ENCODE assay signal across 8 cellular contexts in the genomic region with DNA sequence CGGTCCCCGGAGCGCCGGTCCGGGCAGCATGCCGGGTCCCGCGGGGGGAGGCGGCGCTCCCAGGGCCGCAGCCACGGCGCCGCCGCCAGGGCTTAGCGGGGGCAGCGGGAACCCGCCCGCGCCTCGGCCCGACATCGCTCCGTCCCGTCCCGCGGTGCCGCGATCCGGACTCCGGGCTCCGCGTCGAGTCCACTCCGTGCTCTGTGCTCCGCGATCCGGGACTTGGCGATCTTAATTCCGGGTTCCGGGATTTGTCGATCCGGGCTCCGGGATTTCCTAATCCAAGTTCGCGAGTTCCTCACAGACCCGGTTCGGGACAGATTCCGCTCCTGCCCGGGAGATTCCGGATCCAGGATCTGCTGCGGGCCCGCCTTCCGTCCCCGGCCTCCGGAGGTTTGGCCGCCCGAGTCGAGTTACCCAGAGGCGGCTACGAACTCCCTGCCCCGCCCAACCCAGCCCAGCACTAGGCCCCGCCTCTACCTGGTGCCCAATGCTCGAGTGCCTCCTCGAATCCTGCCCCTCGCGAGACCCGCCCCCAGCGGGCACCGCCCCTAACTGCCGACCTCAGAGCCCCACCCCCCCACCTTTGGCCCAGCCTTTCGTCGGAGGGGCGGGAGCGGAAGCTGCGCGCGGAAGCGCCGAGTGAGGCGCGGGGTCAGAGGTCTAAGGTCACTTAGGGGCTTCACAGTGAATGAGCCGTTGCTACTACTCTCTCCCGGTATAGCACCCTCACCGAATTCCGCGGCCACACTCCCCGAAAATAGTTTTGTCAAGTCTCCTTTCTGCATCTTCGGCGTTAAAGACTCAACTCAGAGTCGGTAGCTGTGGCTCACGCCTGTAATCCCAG. TPM values are rescaled to one million over a fixed set of nuclear protein-coding genes. Genes with fewer than 3 reads are reported as not detected.
DNase-seq lines count a peak whose midpoint lies in the region; ATAC-seq and TF ChIP-seq lines count a peak whose summit lies in the region.

A gene (minus strand): TSS at position 146 of the 847 bp plus-strand sequence. CDS start 11 bp downstream, at position 135.

- H3K9me3 ChIP-seq in KOPT-K1 (ENCODE audit: insufficient read depth, low read length, poor library complexity, severe bottlenecking) (no peaks in the 10 kb centered on the region), Peyer's patch (no peaks in the 10 kb centered on the region), esophagus muscularis mucosa (no peaks in the 10 kb centered on the region)

- H3K27me3 ChIP-seq in Peyer's patch = no peaks in the 10 kb centered on the region
- H3K27me3 ChIP-seq in esophagus muscularis mucosa = no peaks in the 10 kb centered on the region

- H3K4me1 ChIP-seq in Peyer's patch = peaks cover 0 to 38% (median 28%) of the 10 kb centered on the region in 4 donors
- H3K4me1 ChIP-seq in esophagus muscularis mucosa = peaks cover 48 to 51% (median 50%) of the 10 kb centered on the region in 4 donors

- peak; percentile 79 for ATAC-seq in GM21786 (IDR thresholded peaks at IDR 0.05; ENCODE audit: unreplicated experiment)
- ATAC-seq in activated T-cell treated with anti-CD3 and anti-CD28 coated beads, Interleukin-2, amount 50 U/mL, for 72 hours (replicated peaks in 1 of 2) = peak; percentile 89

- TF ChIP-seq POLR2A in Peyer's patch (IDR thresholded peaks at IDR 0.05) (peak; percentile 28 to 90), esophagus muscularis mucosa (IDR thresholded peaks at IDR 0.05; ENCODE audit: low read depth) (peak; percentile 96)

- TF ChIP-seq CTCF in Peyer's patch (IDR thresholded peaks at IDR 0.05) (peak in 3 of 6 experiments; percentile 20 to 47 (median 25)), esophagus muscularis mucosa (IDR thresholded peaks at IDR 0.05) (no peak)

- peak within 1 kb of the TSS; percentile 97 to 99 for H3K4me3 Mint-ChIP-seq in activated T-cell treated with anti-CD3 and anti-CD28 coated beads, Interleukin-2, amount 50 U/mL, for 72 hours

- H3K36me3 ChIP-seq in KOPT-K1 (ENCODE audit: insufficient read depth, low read length) (peaks cover 17% of the 10 kb centered on the region), Peyer's patch (peaks cover 0 to under 1% (median 0%) of the 10 kb centered on the region in 3 donors), esophagus muscularis mucosa (no peaks in the 10 kb centered on the region)

- no peak for TF ChIP-seq EP300 in esophagus muscularis mucosa (IDR thresholded peaks at IDR 0.05)

- peak within 1 kb of the TSS; percentile 92 for H3K27ac ChIP-seq in KOPT-K1 (ENCODE audit: low read depth, low read length, poor library complexity, severe bottlenecking)
- peak within 1 kb of the TSS; percentile 92 to 97 (median 92) for H3K27ac ChIP-seq in Peyer's patch
- peak within 1 kb of the TSS; percentile 97 to 98 (median 98) for H3K27ac ChIP-seq in esophagus muscularis mucosa (replicated peaks in 1 of 4)

- H3K27ac Mint-ChIP-seq in activated T-cell treated with anti-CD3 and anti-CD28 coated beads, Interleukin-2, amount 50 U/mL, for 72 hours = peak within 1 kb of the TSS; percentile 96

- H3K9me3 Mint-ChIP-seq in activated T-cell treated with anti-CD3 and anti-CD28 coated beads, Interleukin-2, amount 50 U/mL, for 72 hours = no peaks in the 10 kb centered on the region

- DNase-seq in DMS53 treated with DMSO at 0.1 percent for 48 hours (lab: John Stamatoyannopoulos, UW; ENCODE audit: unreplicated experiment) (peak; percentile 84), Peyer's patch (peak; percentile 99), esophagus muscularis mucosa (ENCODE audit: extremely low spot score) (peak; percentile 100), myocyte (ENCODE audit: low read depth) (peak; percentile 99)
- peak; percentile 99 for DNase-seq in activated T-cell treated with anti-CD3 and anti-CD28 coated beads, Interleukin-2, amount 50 U/mL, for 72 hours
- DNase-seq in stimulated activated CD8-positive, alpha-beta memory T cell treated with anti-CD3 and anti-CD28 coated beads, Interleukin-7, amount 100 ng/mL, for 48 hours (ENCODE audit: extremely low read depth in 1 of 2, low read depth in 1 of 2) = peak; percentile 97

- intact Hi-C loops in esophagus muscularis mucosa (cut with DNase I) = no loop called here

- H3K36me3 Mint-ChIP-seq in activated T-cell treated with anti-CD3 and anti-CD28 coated beads, Interleukin-2, amount 50 U/mL, for 72 hours (ENCODE audit: insufficient read depth in 2 of 2) = peaks cover 2 to 5% of the 10 kb centered on the region in 2 donors

- no peaks in the 10 kb centered on the region for H3K27me3 Mint-ChIP-seq in activated T-cell treated with anti-CD3 and anti-CD28 coated beads, Interleukin-2, amount 50 U/mL, for 72 hours (ENCODE audit: low read depth)

- H3K4me3 ChIP-seq in Peyer's patch (peak within 1 kb of the TSS; percentile 85 to 94 (median 88)), esophagus muscularis mucosa (peak within 1 kb of the TSS; percentile 92 to 97 (median 92))

- H3K4me1 Mint-ChIP-seq in activated T-cell treated with anti-CD3 and anti-CD28 coated beads, Interleukin-2, amount 50 U/mL, for 72 hours (ENCODE audit: low read depth) = peaks cover 43% of the 10 kb centered on the region

- 1% methylated on average over 20 of the region's 92 CpGs for WGBS in esophagus muscularis mucosa

RNA-seq across cellular contexts. Expression of the gene that starts here (rescaled TPM):
- 100 to 1,000 TPM; 124 to 193 (median 151) TPM for total RNA-seq in Peyer's patch
- 100 to 1,000 TPM; 103 to 121 TPM for total RNA-seq in activated T-cell treated with anti-CD3 and anti-CD28 coated beads, Interleukin-2, amount 50 U/mL, for 72 hours
- 100 to 1,000 TPM; 112 to 136 (median 127) TPM for total RNA-seq in esophagus muscularis mucosa
- total RNA-seq in myocyte = 28.5 and 28.8 TPM in 2 replicates
- 31.2 TPM for polyA plus RNA-seq in myocyte (2012)

Comparison
In these comparisons a context has a peak if more than half of its experiments do, and no peak if none do; other contexts are left out.
1. Peak in every context shown above with its lines: DNase-seq, ATAC-seq, H3K4me3 ChIP-seq and H3K27ac ChIP-seq.